In the genomic region with DNA sequence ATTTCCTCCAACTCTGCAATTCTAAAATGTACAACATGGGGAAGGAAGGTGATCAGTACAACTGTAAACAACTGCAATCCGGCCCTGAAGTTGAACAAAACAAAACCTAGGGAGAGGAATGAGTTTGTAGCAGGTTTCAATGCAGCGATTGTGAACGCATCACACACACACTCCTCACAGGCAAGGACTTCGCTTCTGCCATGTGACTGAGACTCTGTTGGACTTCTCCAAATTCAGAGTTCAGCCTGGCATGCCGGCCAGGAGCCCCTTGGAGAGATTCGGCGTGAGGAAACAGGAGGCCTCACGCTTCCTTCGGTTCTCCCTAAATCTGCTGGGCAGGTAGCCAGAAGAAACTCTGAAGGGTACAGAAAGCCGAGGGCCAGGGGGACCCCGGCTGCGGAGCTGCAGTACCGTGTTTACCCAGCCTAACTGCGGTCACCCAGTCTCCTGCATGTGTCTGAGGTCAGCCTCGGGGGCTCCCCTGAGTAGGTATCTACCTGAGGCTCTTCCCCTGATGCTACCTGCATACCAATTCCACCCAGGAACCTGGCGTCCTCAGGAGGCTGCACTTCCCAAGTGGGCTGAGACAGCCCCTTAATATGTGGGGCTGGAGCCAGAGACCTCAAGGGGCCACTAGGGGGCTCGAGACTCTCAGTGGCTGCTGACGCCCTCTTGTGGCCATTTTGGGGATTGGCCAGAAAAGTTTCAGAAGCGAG, we compare ENCODE assay signal across 8 cellular contexts. TPM values are rescaled to one million over a fixed set of nuclear protein-coding genes. Genes with fewer than 3 reads are reported as not detected.
A peak's percentile ranks its signal among the peaks of the same experiment; 100 is the strongest.
DNase-seq lines count a peak whose midpoint lies in the region; ATAC-seq and TF ChIP-seq lines count a peak whose summit lies in the region.

No MANE protein-coding gene starts in this region.

- CTCF ChIA-PET in CD8-positive, alpha-beta T cell (lab: Charles Lee): interaction anchor here (0.6 to 18.4 kb wide), 12 partner anchors 9 to 162 kb away, joined by 3 to 283 read pairs (median 4); a partner anchor contains a TSS

- H3K9me3 ChIP-seq in CD8-positive, alpha-beta T cell (ENCODE audit: low read length): no peaks in the 10 kb centered on the region
- H3K9me3 ChIP-seq in vagina: no peaks in the 10 kb centered on the region

- H3K27ac Mint-ChIP-seq in CD8-positive, alpha-beta T cell: peak overlapping the region; percentile 3
- peak overlapping the region; percentile 40; the same call in 1 of the 2 replicates for H3K27ac Mint-ChIP-seq in GM23338

- intact Hi-C loops in CD8-positive, alpha-beta T cell (cut with DNase I, micrococcal nuclease): loop anchor here (1.0 to 10.0 kb wide), 7 partner anchors 16 to 414 kb away; a partner anchor contains a TSS
- intact Hi-C loops in left ventricle myocardium superior (cut with micrococcal nuclease) (no loop called here), vagina (cut with DNase I) (no loop called here)

- POLR2A ChIA-PET in CD8-positive, alpha-beta T cell (lab: Charles Lee): interaction anchor here (0.7 kb wide), 1 partner anchor 33 kb away, joined by 3 read pairs; no protein-coding TSS in a partner anchor

- peak overlapping the region; percentile 57 for H3K4me3 Mint-ChIP-seq in CD8-positive, alpha-beta T cell
- H3K4me3 Mint-ChIP-seq in GM23338: no peak overlapping the region; the same call in 2 of the 3 replicates

- no peaks in the 10 kb centered on the region for H3K36me3 Mint-ChIP-seq in CD8-positive, alpha-beta T cell
- no peaks in the 10 kb centered on the region; the same call in 2 of the 3 replicates for H3K36me3 Mint-ChIP-seq in GM23338 (ENCODE audit: low read depth)

- H4K20me1 ChIP-seq in GM23338 (replicated peaks; ENCODE audit: insufficient read depth): no peaks in the 10 kb centered on the region

- H3K9me3 Mint-ChIP-seq in CD8-positive, alpha-beta T cell: no peaks in the 10 kb centered on the region
- peaks cover 4% of the 10 kb centered on the region; the same call in 1 of the 3 replicates for H3K9me3 Mint-ChIP-seq in GM23338

- H3K27ac ChIP-seq in CD8-positive, alpha-beta T cell (ENCODE audit: low read depth, low read length): no peak overlapping the region
- H3K27ac ChIP-seq in GM23338 (ENCODE audit: low read depth) (peak overlapping the region; percentile 75; the same call in 1 of the 2 replicates), vagina (peak overlapping the region; percentile 64)

- no peaks in the 10 kb centered on the region for H3K36me3 ChIP-seq in CD8-positive, alpha-beta T cell (ENCODE audit: insufficient read depth, low read length)
- no peaks in the 10 kb centered on the region for H3K36me3 ChIP-seq in GM23338 (ENCODE audit: insufficient read depth)
- H3K36me3 ChIP-seq in vagina: no peaks in the 10 kb centered on the region

- peaks cover 9% of the 10 kb centered on the region for H3K79me2 ChIP-seq in GM23338 (replicated peaks; ENCODE audit: insufficient read depth)

- peak; percentile 83 to 93 (median 88) for DNase-seq in CD8-positive, alpha-beta T cell
- peak; percentile 97 for DNase-seq in GM23338 (ENCODE audit: low spot score)
- peak; percentile 81 for DNase-seq in NCI-H146 (lab: John Stamatoyannopoulos, UW)
- DNase-seq in T-helper 1 cell: peak; percentile 70 to 88 (median 83)
- DNase-seq in amniotic epithelial cell (ENCODE audit: low read depth): peak; percentile 75
- peak; percentile 85 for DNase-seq in left ventricle myocardium superior
- peak; percentile 90 for DNase-seq in retina
- no peak for DNase-seq in vagina (ENCODE audit: extremely low spot score in 2 of 2)

- H3K27me3 Mint-ChIP-seq in CD8-positive, alpha-beta T cell (ENCODE audit: low read depth): no peaks in the 10 kb centered on the region
- H3K27me3 Mint-ChIP-seq in GM23338 (ENCODE audit: insufficient read depth, low read depth, poor library complexity): peaks cover 16% of the 10 kb centered on the region

- no peaks in the 10 kb centered on the region for H3K27me3 ChIP-seq in CD8-positive, alpha-beta T cell (ENCODE audit: insufficient read depth, low read length)
- H3K27me3 ChIP-seq in GM23338 (ENCODE audit: insufficient read depth) (0 out of 2 replicates have a peak, but pooled peaks cover 3% of the 10 kb centered on the region), vagina (no peaks in the 10 kb centered on the region)

- H3K9me2 ChIP-seq in GM23338 (ENCODE audit: insufficient read depth): no peaks in the 10 kb centered on the region

- peaks cover 41% of the 10 kb centered on the region for H3K4me1 ChIP-seq in CD8-positive, alpha-beta T cell (ENCODE audit: insufficient read depth, low read length)
- H3K4me1 ChIP-seq in GM23338 (ENCODE audit: insufficient read depth) (peaks cover 51% of the 10 kb centered on the region), vagina (peaks cover 22% of the 10 kb centered on the region)

- H2AFZ ChIP-seq in GM23338: peak overlapping the region; percentile 74

- ATAC-seq in CD8-positive, alpha-beta T cell: peak; percentile 62
- ATAC-seq in GM23338: peak; percentile 27
- peak; percentile 39 for ATAC-seq in left ventricle myocardium superior

- TF ChIP-seq POLR2A in vagina (IDR thresholded peaks at IDR 0.05): no peak

- peak overlapping the region; percentile 65 for H3K4me2 ChIP-seq in GM23338

- H3F3A ChIP-seq in GM23338 (replicated peaks; ENCODE audit: low read depth): peaks cover 16% of the 10 kb centered on the region

- peak; percentile 100 for TF ChIP-seq CTCF in CD8-positive, alpha-beta T cell (IDR thresholded peaks at IDR 0.05)
- TF ChIP-seq CTCF in GM23338 (conservative IDR thresholded peaks at IDR 0.05; ENCODE audit: low read depth in 2 of 2): peak; percentile 100
- TF ChIP-seq CTCF in vagina (IDR thresholded peaks at IDR 0.05): peak; percentile 97 to 99 (median 98)

- peaks cover 38% of the 10 kb centered on the region for H3K4me1 Mint-ChIP-seq in CD8-positive, alpha-beta T cell (ENCODE audit: low read depth)
- H3K4me1 Mint-ChIP-seq in GM23338: peaks cover 56% of the 10 kb centered on the region

- peak overlapping the region; percentile 22 for H3K4me3 ChIP-seq in CD8-positive, alpha-beta T cell (ENCODE audit: low read depth, low read length)
- H3K4me3 ChIP-seq in GM23338: peak overlapping the region; percentile 41; the same call in 1 of the 2 replicates
- H3K4me3 ChIP-seq in vagina: no peak overlapping the region

TF ChIP-seq in GM23338, 12 proteins besides CTCF, POLR2A, EP300 and RAD21:
- TF ChIP-seq STAT1 (IDR thresholded peaks at IDR 0.05; ENCODE audit: unreplicated experiment) (no peak), CREB1 (CRISPR knock-in tag; IDR thresholded peaks at IDR 0.05; ENCODE audit: low read depth) (peak; percentile 48; the same call in 1 of the 2 replicates)

RNA-seq across cellular contexts. Expression of a gene that starts 2.9 kb away (rescaled TPM):
- total RNA-seq in CD8-positive, alpha-beta T cell: under 1 TPM in 1 of 2 experiments, not detected in 1; 0.16 TPM
- 1.7 and 2.2 TPM in 2 replicates for total RNA-seq in GM23338 (2014; rRNA removed; shearing (Covaris generic))
- polyA plus RNA-seq in GM23338 (2016; fragmentation: Nextera tagmentation; extraction: Ambion mirVana): 1.0 and 1.4 TPM in 2 replicates
- total RNA-seq in left ventricle myocardium superior (0.27 TPM), vagina (0.49 TPM)

RNA-seq across cellular contexts. Expression of a gene that starts 4.5 kb away (rescaled TPM):
- total RNA-seq in CD8-positive, alpha-beta T cell: 10 to 100 TPM; 74.5 to 75.5 TPM
- 120 and 122 TPM in 2 replicates for total RNA-seq in GM23338 (2014; rRNA removed; shearing (Covaris generic))
- polyA plus RNA-seq in GM23338 (2016; fragmentation: Nextera tagmentation; extraction: Ambion mirVana): 75.1 and 83.3 TPM in 2 replicates
- total RNA-seq in left ventricle myocardium superior (83.2 TPM), vagina (86.4 TPM)

RNA-seq across cellular contexts. Expression of a gene that starts 27.5 kb away (rescaled TPM):
- total RNA-seq in CD8-positive, alpha-beta T cell: 1 to 10 TPM; 2.2 to 2.4 TPM
- total RNA-seq in GM23338 (2014; rRNA removed; shearing (Covaris generic)): 9.7 and 10.3 TPM in 2 replicates
- 4.2 and 4.5 TPM in 2 replicates for polyA plus RNA-seq in GM23338 (2016; fragmentation: Nextera tagmentation; extraction: Ambion mirVana)
- 40.6 TPM for total RNA-seq in left ventricle myocardium superior
- total RNA-seq in vagina: 27.0 TPM

RNA-seq across cellular contexts. Expression of a gene that starts 29.1 kb away (rescaled TPM):
- total RNA-seq in CD8-positive, alpha-beta T cell: 1 to 10 TPM; 8.0 to 9.0 TPM
- total RNA-seq in GM23338 (2014; rRNA removed; shearing (Covaris generic)): 23.7 and 33.2 TPM in 2 replicates
- 14.7 and 16.7 TPM in 2 replicates for polyA plus RNA-seq in GM23338 (2016; fragmentation: Nextera tagmentation; extraction: Ambion mirVana)
- total RNA-seq in left ventricle myocardium superior: 43.6 TPM
- total RNA-seq in vagina: 25.5 TPM

RNA-seq across cellular contexts. Expression of a gene that starts 53.0 kb away (rescaled TPM):
- total RNA-seq in CD8-positive, alpha-beta T cell: 10 to 100 TPM; 44.1 to 47.4 TPM
- total RNA-seq in GM23338 (2014; rRNA removed; shearing (Covaris generic)): 33.0 and 47.4 TPM in 2 replicates
- polyA plus RNA-seq in GM23338 (2016; fragmentation: Nextera tagmentation; extraction: Ambion mirVana): 15.1 and 16.9 TPM in 2 replicates
- total RNA-seq in left ventricle myocardium superior (19.2 TPM), vagina (51.1 TPM)

Comparison
In these comparisons a context has a peak if more than half of its experiments do, and no peak if none do; other contexts are left out.
1. DNase-seq: peak in CD8-positive, alpha-beta T cell (7 of 7), GM23338 (single experiment), NCI-H146 (single experiment), T-helper 1 cell (5 of 5), amniotic epithelial cell (single experiment), left ventricle myocardium superior (single experiment) and retina (single experiment); none in vagina (0 of 2).
2. H3K4me3 ChIP-seq: peak in CD8-positive, alpha-beta T cell (single experiment) and GM23338 (single experiment); none in vagina (0 of 2).
3. intact Hi-C loops: an anchor here in CD8-positive, alpha-beta T cell (1.0 to 10.0 kb wide); none called in left ventricle myocardium superior and vagina.
4. Peak in every context shown above with its lines, with median percentiles within 50 percentile points of each other: ATAC-seq and CTCF ChIP-seq.